In genomic region chr12:22255097-22255496, GRCh38 we compare ENCODE assay signal across 17 cellular contexts.
DNase-seq lines count a peak whose midpoint lies in the region; ATAC-seq, FAIRE-seq and TF ChIP-seq lines count a peak whose summit lies in the region.
"Had no signal": no experiment of that assay in that cellular context is flagged by ENCODE, and none has a peak within 500 bp of the region (broad histone marks: within the 10 kb centered on the region; RNA-seq: fewer than 3 reads in every experiment).

No MANE protein-coding gene starts in this region.

- H3K4me1 ChIP-seq in heart right ventricle: peaks cover 0 to 20% (median 5%) of the 10 kb centered on the region in 9 donors
- H3K4me1 ChIP-seq in stomach smooth muscle (ENCODE audit: control insufficient read depth, insufficient read depth, low read length): peaks cover 27% of the 10 kb centered on the region
- H3K4me1 ChIP-seq: ascending aorta had no signal

- no peak for FAIRE-seq in HTR-8/SVneo (lab: Jason Lieb, UNC)

- H3K27me3 Mint-ChIP-seq in endothelial cell (ENCODE audit: unreplicated experiment): no peaks in the 10 kb centered on the region
- H3K27me3 Mint-ChIP-seq: activated CD4-positive, alpha-beta memory T cell treated with anti-CD3 and anti-CD28 coated beads for 36 hours; progenitor cell of endocrine pancreas had no signal

- no peaks in the 10 kb centered on the region for H3K27me3 ChIP-seq in heart right ventricle
- H3K27me3 ChIP-seq in dorsolateral prefrontal cortex: no peaks in the 10 kb centered on the region
- no peaks in the 10 kb centered on the region for H3K27me3 ChIP-seq in stomach smooth muscle (ENCODE audit: control insufficient read depth in 1 of 2, insufficient read depth in 2 of 2, low read length in 2 of 2)
- H3K27me3 ChIP-seq: ascending aorta, upper lobe of left lung had no signal

- no peak overlapping the region for H3K4me3 ChIP-seq in heart right ventricle
- peak overlapping the region in 33 of 59 donors; percentile 0 to 50 (median 24) for H3K4me3 ChIP-seq in dorsolateral prefrontal cortex
- peak overlapping the region; percentile 23 to 47 for H3K4me3 ChIP-seq in stomach smooth muscle (ENCODE audit: low read length in 2 of 2)
- H3K4me3 ChIP-seq: ascending aorta, upper lobe of left lung had no signal

- H3K27ac Mint-ChIP-seq in endothelial cell (ENCODE audit: unreplicated experiment): no peak overlapping the region
- H3K27ac Mint-ChIP-seq: activated CD4-positive, alpha-beta memory T cell treated with anti-CD3 and anti-CD28 coated beads for 36 hours; activated T-helper 2 cell treated with anti-CD3 and anti-CD28 coated beads, Interferon-gamma antibody, Interleukin-2, Interleukin-4, amounts not matched to agents 10 μg/mL and 5 μg/mL and 100 μg/mL, durations not matched to agents 14 hours and 24 hours and 36 hours; progenitor cell of endocrine pancreas had no signal

- no peaks in the 10 kb centered on the region for H3K4me1 Mint-ChIP-seq in endothelial cell (ENCODE audit: unreplicated experiment)

- ATAC-seq in left cardiac atrium (peak; percentile 30), heart right ventricle (no peak)

- H3K4me3 Mint-ChIP-seq in endothelial cell (ENCODE audit: unreplicated experiment): no peak overlapping the region
- H3K4me3 Mint-ChIP-seq: activated CD4-positive, alpha-beta memory T cell treated with anti-CD3 and anti-CD28 coated beads for 36 hours had no signal

- intact Hi-C loops in left cardiac atrium (cut with DNase I): no loop called here
- intact Hi-C loops in heart right ventricle (cut with DNase I): no loop called here
- intact Hi-C loops in dorsolateral prefrontal cortex (cut with DNase I): no loop called here

- 61 to 77% methylated on average over 11 of the region's 11 CpGs for WGBS in heart right ventricle, 2 donors

- H3K36me3 ChIP-seq in heart right ventricle (no peaks in the 10 kb centered on the region), stomach smooth muscle (ENCODE audit: control insufficient read depth in 2 of 2, insufficient read depth in 2 of 2, low read length in 2 of 2) (no peaks in the 10 kb centered on the region)
- H3K36me3 ChIP-seq: ascending aorta, upper lobe of left lung had no signal

- H3K36me3 Mint-ChIP-seq in endothelial cell (ENCODE audit: low read depth, unreplicated experiment): no peaks in the 10 kb centered on the region

- TF ChIP-seq CTCF in heart right ventricle (IDR thresholded peaks at IDR 0.05) (no peak), dorsolateral prefrontal cortex (IDR thresholded peaks at IDR 0.05 in 54 of 56, conservative IDR thresholded peaks at IDR 0.05 in 2 of 56; ENCODE audit: low read depth in 1 of 56, partially characterized antibody in 56 of 56) (no peak), endothelial cell (IDR thresholded peaks at IDR 0.05; ENCODE audit: unreplicated experiment) (no peak)

- H3K9ac ChIP-seq in stomach smooth muscle (ENCODE audit: low read length in 2 of 2): peak overlapping the region in 1 of 2 donors; percentile 2

- H3K9me3 ChIP-seq in heart right ventricle: no peaks in the 10 kb centered on the region
- H3K9me3 ChIP-seq in stomach smooth muscle (ENCODE audit: control insufficient read depth in 2 of 2, low read length in 2 of 2): no peaks in the 10 kb centered on the region
- H3K9me3 ChIP-seq: ascending aorta, upper lobe of left lung had no signal

- H3K27ac ChIP-seq in heart right ventricle (peak overlapping the region in 1 of 10 donors; percentile 5), dorsolateral prefrontal cortex (peak overlapping the region in 11 of 59 donors; percentile 15 to 57 (median 30)), stomach smooth muscle (ENCODE audit: low read length) (no peak overlapping the region)
- H3K27ac ChIP-seq: ascending aorta had no signal

- H3K9me3 Mint-ChIP-seq in endothelial cell (ENCODE audit: unreplicated experiment): no peaks in the 10 kb centered on the region
- H3K9me3 Mint-ChIP-seq: activated CD4-positive, alpha-beta memory T cell treated with anti-CD3 and anti-CD28 coated beads for 36 hours; activated T-helper 2 cell treated with anti-CD3 and anti-CD28 coated beads, Interferon-gamma antibody, Interleukin-2, Interleukin-4, amounts not matched to agents 10 μg/mL and 5 μg/mL and 100 μg/mL, durations not matched to agents 14 hours and 24 hours and 36 hours had no signal

- DNase-seq in left cardiac atrium (no peak), heart right ventricle (no peak), dorsolateral prefrontal cortex (no peak), kidney tubule cell (ENCODE audit: low spot score) (peak; percentile 11), endothelial cell (ENCODE audit: low spot score) (no peak), HTR-8/SVneo (ENCODE audit: insufficient read length, low spot score) (no peak), UCSD-AML1 (lab: John Stamatoyannopoulos, UW; ENCODE audit: unreplicated experiment) (no peak)
- DNase-seq: activated CD4-positive, alpha-beta memory T cell treated with anti-CD3 and anti-CD28 coated beads for 36 hours; NCI-H1105; NCI-H526 treated with DMSO at 0.1 percent for 48 hours; SHP77; stimulated activated CD4-positive, alpha-beta T cell treated with anti-CD3 and anti-CD28 coated beads, Interleukin-2, amount 100 ng/mL, for 24 hours; upper lobe of left lung had no signal

Comparison
In these comparisons a context has a peak if more than half of its experiments do, and no peak if none do; other contexts are left out.
1. ATAC-seq: peak in left cardiac atrium (2 of 2); none in heart right ventricle (0 of 8).
2. H3K4me3 ChIP-seq: peak in dorsolateral prefrontal cortex (33 of 59) and stomach smooth muscle (2 of 2); none in heart right ventricle (0 of 10).